In genomic region chr4:139144911-139145551, GRCh38 we compare ENCODE assay signal across 1 cellular context.
TF ChIP-seq lines count a peak whose summit lies in the region.

No MANE protein-coding gene starts in this region.

TF ChIP-seq in SK-N-SH treated with all-trans-retinoic acid at 6 μM for 48 hours, 23 proteins besides CTCF, POLR2A, EP300 and RAD21 (continued from another document):
- TF ChIP-seq ESRRG (CRISPR knock-in tag; IDR thresholded peaks at IDR 0.05), result no peak
- no peak for TF ChIP-seq TOX (CRISPR knock-in tag; IDR thresholded peaks at IDR 0.05; ENCODE audit: borderline replicate concordance)
